Comparison of ENCODE assay signal across 15 cellular contexts in the genomic region with DNA sequence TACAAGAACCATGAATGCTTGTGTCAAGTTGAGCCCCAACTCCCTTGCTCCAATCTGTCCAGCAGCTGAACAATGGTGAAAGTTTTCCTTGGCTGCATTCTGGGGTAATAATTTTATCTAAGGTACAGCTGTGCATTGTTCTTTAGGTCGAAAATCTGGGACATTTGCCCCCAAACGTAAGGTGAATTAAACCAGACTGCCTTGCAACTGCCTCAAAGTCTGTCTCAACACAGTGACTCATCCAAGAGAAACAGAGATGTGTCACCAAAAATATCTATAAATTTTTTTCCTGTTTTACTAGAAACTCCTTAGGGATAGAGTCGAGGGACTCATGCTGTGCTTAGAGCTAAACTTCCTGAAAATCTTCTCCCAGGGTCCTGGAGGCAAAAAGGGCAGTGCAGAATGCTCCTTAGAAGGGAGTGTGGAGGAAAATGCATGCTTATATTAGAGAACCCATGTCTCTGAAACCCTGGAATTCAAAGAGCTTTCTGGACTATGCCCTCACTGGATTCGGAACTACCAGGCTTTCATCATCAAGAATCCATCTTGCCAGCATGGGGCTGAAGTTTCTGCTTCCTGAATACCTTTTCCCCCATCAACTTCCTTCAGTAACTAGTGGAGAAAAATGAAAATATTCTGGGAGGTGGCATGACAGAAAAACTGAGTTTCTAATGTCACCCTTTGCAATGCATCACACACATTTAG.
DNase-seq lines count a peak whose midpoint lies in the region; ATAC-seq, FAIRE-seq and TF ChIP-seq lines count a peak whose summit lies in the region.
"Had no signal": no experiment of that assay in that cellular context is flagged by ENCODE, and none has a peak within 500 bp of the region (broad histone marks: within the 10 kb centered on the region; RNA-seq: fewer than 3 reads in every experiment).

No MANE protein-coding gene starts in this region.

- no peak overlapping the region for H3K4me2 ChIP-seq in mesenchymal stem cell (ENCODE audit: low read length, poor library complexity, severe bottlenecking)

- no peak overlapping the region for H3K9ac ChIP-seq in mesenchymal stem cell (ENCODE audit: low read length)
- H3K9ac ChIP-seq: parathyroid adenoma had no signal

- no peak overlapping the region for H2BK12ac ChIP-seq in mesenchymal stem cell (ENCODE audit: low read length in 2 of 2)

- H3K18ac ChIP-seq in mesenchymal stem cell (ENCODE audit: low read depth in 1 of 2, low read length in 2 of 2): no peak overlapping the region

- H2BK5ac ChIP-seq in mesenchymal stem cell (ENCODE audit: low read depth, low read length, poor library complexity, severe bottlenecking): no peak overlapping the region

- no peak for TF ChIP-seq POLR2A in uterus (IDR thresholded peaks at IDR 0.05)

- H2AK5ac ChIP-seq in mesenchymal stem cell (ENCODE audit: low read length, severe bottlenecking): peak overlapping the region; percentile 39

- H3K36me3 ChIP-seq in bronchial epithelial cell (ENCODE audit: control insufficient read depth, insufficient read depth, low read length) (no peaks in the 10 kb centered on the region), mesenchymal stem cell (ENCODE audit: control insufficient read depth in 1 of 2, insufficient read depth in 2 of 2, low read depth in 1 of 2, low read length in 2 of 2) (no peaks in the 10 kb centered on the region), uterus (no peaks in the 10 kb centered on the region)
- H3K36me3 ChIP-seq: ascending aorta, BE2C had no signal

- H4K91ac ChIP-seq in mesenchymal stem cell (ENCODE audit: low read length): no peak overlapping the region

- H2BK15ac ChIP-seq in mesenchymal stem cell (ENCODE audit: low read depth, poor library complexity, severe bottlenecking): no peak overlapping the region

- no peak overlapping the region for H4K8ac ChIP-seq in mesenchymal stem cell (ENCODE audit: low read length)

- no peaks in the 10 kb centered on the region for H3K27me3 ChIP-seq in bronchial epithelial cell (ENCODE audit: control insufficient read depth, insufficient read depth, low read length)
- H3K27me3 ChIP-seq in mesenchymal stem cell (ENCODE audit: control insufficient read depth in 1 of 2, insufficient read depth in 1 of 2, low read length in 2 of 2): no peaks in the 10 kb centered on the region
- H3K27me3 ChIP-seq in uterus: no peaks in the 10 kb centered on the region
- H3K27me3 ChIP-seq: ascending aorta, BE2C had no signal

- H2BK120ac ChIP-seq in mesenchymal stem cell (ENCODE audit: low read depth, low read length): no peak overlapping the region

- H3K4me1 ChIP-seq in mesenchymal stem cell (ENCODE audit: control insufficient read depth, insufficient read depth, low read depth, low read length): peaks cover 2% of the 10 kb centered on the region
- H3K4me1 ChIP-seq in uterus: no peaks in the 10 kb centered on the region
- H3K4me1 ChIP-seq: BE2C, parathyroid adenoma had no signal

- no peak overlapping the region for H3K4ac ChIP-seq in mesenchymal stem cell (ENCODE audit: low read depth in 1 of 2, low read length in 2 of 2)

- H3K23ac ChIP-seq in mesenchymal stem cell (ENCODE audit: low read length in 2 of 2): no peak overlapping the region

- H3K27ac ChIP-seq in mesenchymal stem cell (ENCODE audit: low read length, poor library complexity, severe bottlenecking) (peak overlapping the region; percentile 54), uterus (no peak overlapping the region)
- H3K27ac ChIP-seq: ascending aorta, parathyroid adenoma, VCaP had no signal

- DNase-seq in Caki2 (ENCODE audit: low read depth): peak; percentile 11
- peak; percentile 17 for DNase-seq in NCI-H226
- DNase-seq in bronchial epithelial cell (ENCODE audit: low read depth): peak; percentile 75
- DNase-seq in mesenchymal stem cell: peak; percentile 71
- no peak for DNase-seq in uterus
- DNase-seq: activated effector memory CD4-positive, alpha-beta T cell treated with anti-CD3 and anti-CD28 coated beads, Interleukin-2, amount 50 U/mL, for 16 hours; BE2C; head of caudate nucleus; islet precursor cell had no signal

- H3K79me1 ChIP-seq in mesenchymal stem cell (replicated peaks; ENCODE audit: low read length, poor library complexity, severe bottlenecking): no peaks in the 10 kb centered on the region

- intact Hi-C loops in uterus (cut with DNase I; ENCODE audit: low total_unique reads): no loop called here

- H3K14ac ChIP-seq in mesenchymal stem cell (ENCODE audit: low read length in 2 of 2): no peak overlapping the region

- no peak overlapping the region for H2AFZ ChIP-seq in mesenchymal stem cell (ENCODE audit: low read depth, low read length)
- H2AFZ ChIP-seq: parathyroid adenoma had no signal

- TF ChIP-seq CTCF in bronchial epithelial cell (IDR thresholded peaks at IDR 0.05; ENCODE audit: insufficient read depth, low read length, severe bottlenecking) (no peak), uterus (IDR thresholded peaks at IDR 0.05) (no peak)

- H3K4me3 ChIP-seq in bronchial epithelial cell (ENCODE audit: low read depth, low read length): no peak overlapping the region
- no peak overlapping the region for H3K4me3 ChIP-seq in mesenchymal stem cell (ENCODE audit: insufficient read depth in 1 of 2, low read depth in 1 of 2, low read length in 2 of 2)
- H3K4me3 ChIP-seq in uterus: no peak overlapping the region
- H3K4me3 ChIP-seq: ascending aorta had no signal

- no peak for FAIRE-seq in bronchial epithelial cell (lab: Jason Lieb, UNC)

- in situ Hi-C loops in Caki2 (cut with HindIII; ENCODE audit: low pct_unique_long_range_greater_than_20kb, low sequenced_read_pairs): no loop called here

- ATAC-seq in GM18861 (IDR thresholded peaks at IDR 0.05; ENCODE audit: unreplicated experiment): no peak
- ATAC-seq in GM18907 (IDR thresholded peaks at IDR 0.05; ENCODE audit: unreplicated experiment): no peak
- no peak for ATAC-seq in GM18868 (IDR thresholded peaks at IDR 0.05; ENCODE audit: unreplicated experiment)

- 8% methylated on average over 3 of the region's 4 CpGs for WGBS in mesenchymal stem cell

- H3K9me3 ChIP-seq in mesenchymal stem cell (ENCODE audit: control insufficient read depth, low read length) (no peaks in the 10 kb centered on the region), uterus (no peaks in the 10 kb centered on the region)
- H3K9me3 ChIP-seq: ascending aorta, BE2C had no signal

Comparison
In these comparisons a context has a peak if more than half of its experiments do, and no peak if none do; other contexts are left out.
1. DNase-seq: peak in Caki2 (single experiment), NCI-H226 (single experiment), bronchial epithelial cell (single experiment) and mesenchymal stem cell (single experiment); none in uterus (0 of 2).